In the genomic region with DNA sequence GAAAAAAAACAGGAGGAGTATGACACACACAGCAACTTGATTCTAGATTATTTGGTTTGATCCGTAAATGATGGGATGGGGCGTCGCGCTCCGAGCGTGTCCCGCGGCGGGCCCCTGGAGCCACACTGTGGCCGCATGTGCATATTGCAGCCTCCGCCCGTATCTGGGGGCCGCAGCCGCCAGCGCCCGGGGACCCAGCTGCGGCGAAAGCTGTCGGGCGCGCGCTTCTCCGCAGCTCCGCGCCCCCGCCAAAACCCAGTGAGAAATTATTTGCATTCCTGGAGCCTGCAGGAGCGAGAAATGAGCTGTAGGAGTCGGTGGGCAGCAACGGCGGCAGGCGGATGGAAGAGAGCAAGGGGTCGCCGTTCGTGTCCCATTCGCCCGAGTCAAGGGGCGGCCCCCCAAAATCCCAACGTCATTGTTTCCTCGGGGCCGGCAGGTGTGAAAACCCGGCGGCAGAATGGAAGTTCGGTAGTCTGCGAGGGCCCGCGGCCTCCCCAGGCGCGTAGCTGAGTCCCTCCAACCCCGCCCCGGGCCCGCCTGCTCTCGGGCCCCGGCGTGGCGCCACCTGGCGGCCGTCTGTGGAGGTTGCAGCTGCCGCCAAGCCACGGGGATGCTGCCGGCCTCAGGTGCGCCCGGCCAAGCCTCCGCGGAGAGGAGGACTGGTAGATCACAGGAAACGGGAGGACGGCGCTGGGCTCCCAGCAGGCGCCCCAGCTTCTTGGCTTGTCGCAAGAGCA, we compare ENCODE assay signal across 8 cellular contexts.
DNase-seq lines count a peak whose midpoint lies in the region; ATAC-seq and TF ChIP-seq lines count a peak whose summit lies in the region.
"Not testable (repeated sequence)": the region's sequence is repeated elsewhere in the genome, so short reads cannot be mapped to it uniquely, and the experiment has no call there.

No MANE protein-coding gene starts in this region.

- intact Hi-C loops in left colon (cut with DNase I, micrococcal nuclease) = not testable (repeated sequence)

- DNase-seq in AG10803 (ENCODE audit: low read depth) = peak; percentile 44
- DNase-seq in NCI-H510A (lab: John Stamatoyannopoulos, UW) = peak; percentile 41
- DNase-seq in activated CD4-positive, alpha-beta T cell treated with anti-CD3 and anti-CD28 coated beads for 4 hours = peak; percentile 80 to 81
- peak; percentile 76 for DNase-seq in central memory CD4-positive, alpha-beta T cell
- DNase-seq in left colon = peak; percentile 54 to 84
- peak; percentile 71 to 81 for DNase-seq in stimulated activated CD4-positive, alpha-beta T cell treated with anti-CD3 and anti-CD28 coated beads, Interleukin-15, amount 100 ng/mL, for 1 hour (ENCODE audit: low read depth in 1 of 2, low spot score in 1 of 2)

- peak; percentile 32 for TF ChIP-seq CTCF in AG10803 (conservative IDR thresholded peaks at IDR 0.05; ENCODE audit: low read length)

- H3K4me3 ChIP-seq in AG10803 (ENCODE audit: low read length) = not testable (repeated sequence)

- ATAC-seq in GM19324 (IDR thresholded peaks at IDR 0.05; ENCODE audit: low FRiP score, unreplicated experiment) = peak; percentile 95
- peak; percentile 92 for ATAC-seq in HG03175 (IDR thresholded peaks at IDR 0.05; ENCODE audit: unreplicated experiment)
- ATAC-seq in left colon = peak; percentile 98
